ENCODE assay signal across 15 cellular contexts in genomic region chr9:81589392-81589791, GRCh38.
"Had no signal": no experiment of that assay in that cellular context is flagged by ENCODE, and none has a peak within 500 bp of the region (broad histone marks: within the 10 kb centered on the region; RNA-seq: fewer than 3 reads in every experiment).

No MANE protein-coding gene starts in this region.

- H3K27me3 Mint-ChIP-seq: activated T-helper 17 cell treated with anti-CD3 and anti-CD28 coated beads, Interleukin-2, amount 50 U/mL, for 72 hours; memory B cell had no signal

- H3K9me2 ChIP-seq: SK-N-SH had no signal

- H3K4me3 ChIP-seq: ovary had no signal

- H3K27me3 ChIP-seq: ovary had no signal

- ATAC-seq: activated T-helper 17 cell treated with anti-CD3 and anti-CD28 coated beads, Interleukin-2, amount 50 U/mL, for 72 hours had no signal

- H3K4me2 ChIP-seq: SK-N-SH had no signal

- H3K9me3 Mint-ChIP-seq: activated CD4-positive, alpha-beta T cell treated with anti-CD3 and anti-CD28 coated beads, Interleukin-2, amount 10 ng/mL, durations not matched to agents 7 days and 5 days; endodermal cell; memory B cell; neural crest cell had no signal

- DNase-seq: activated CD4-positive, alpha-beta T cell treated with anti-CD3 and anti-CD28 coated beads, Interleukin-2, amount 10 ng/mL, durations not matched to agents 7 days and 5 days; activated CD8-positive, alpha-beta memory T cell treated with anti-CD3 and anti-CD28 coated beads for 24 hours; activated naive CD4-positive, alpha-beta T cell treated with anti-CD3 and anti-CD28 coated beads for 36 hours; endodermal cell; ovary; SK-N-SH; stimulated activated CD4-positive, alpha-beta T cell treated with anti-CD3 and anti-CD28 coated beads, Interleukin-4, amount 100 ng/mL, for 1 hour; T-helper 1 cell; trophoblast cell; WERI-Rb-1 had no signal

- H3K4me3 Mint-ChIP-seq: activated CD4-positive, alpha-beta T cell treated with anti-CD3 and anti-CD28 coated beads, Interleukin-2, amount 10 ng/mL, durations not matched to agents 7 days and 5 days; activated naive CD4-positive, alpha-beta T cell treated with anti-CD3 and anti-CD28 coated beads for 36 hours; activated T-helper 17 cell treated with anti-CD3 and anti-CD28 coated beads, Interleukin-2, amount 50 U/mL, for 72 hours; brain; endodermal cell; memory B cell; neural crest cell; stimulated activated naive CD8-positive, alpha-beta T cell treated with anti-CD3 and anti-CD28 coated beads, Interleukin-15, amount 100 ng/mL, for 72 hours had no signal

- H3K4me1 Mint-ChIP-seq: activated CD4-positive, alpha-beta T cell treated with anti-CD3 and anti-CD28 coated beads, Interleukin-2, amount 10 ng/mL, durations not matched to agents 7 days and 5 days; activated T-helper 17 cell treated with anti-CD3 and anti-CD28 coated beads, Interleukin-2, amount 50 U/mL, for 72 hours had no signal

- H3K36me3 ChIP-seq: ovary had no signal

- H3K27ac Mint-ChIP-seq: activated CD4-positive, alpha-beta T cell treated with anti-CD3 and anti-CD28 coated beads, Interleukin-2, amount 10 ng/mL, durations not matched to agents 7 days and 5 days; activated naive CD4-positive, alpha-beta T cell treated with anti-CD3 and anti-CD28 coated beads for 36 hours; activated T-helper 17 cell treated with anti-CD3 and anti-CD28 coated beads, Interleukin-2, amount 50 U/mL, for 72 hours; memory B cell; stimulated activated naive CD8-positive, alpha-beta T cell treated with anti-CD3 and anti-CD28 coated beads, Interleukin-15, amount 100 ng/mL, for 72 hours had no signal

- H3K9ac ChIP-seq: SK-N-SH had no signal

- H3K27ac ChIP-seq: ovary, WERI-Rb-1 had no signal

- H3K9me3 ChIP-seq: ovary, SK-N-SH had no signal
